17 cellular contexts compared by ENCODE assay signal in genomic region chr9:94906181-94906580, GRCh38.
DNase-seq lines count a peak whose midpoint lies in the region; ATAC-seq and TF ChIP-seq lines count a peak whose summit lies in the region.
"Had no signal": no experiment of that assay in that cellular context is flagged by ENCODE, and none has a peak within 500 bp of the region (broad histone marks: within the 10 kb centered on the region; RNA-seq: fewer than 3 reads in every experiment).

No MANE protein-coding gene starts in this region.

- H3K4me3 ChIP-seq in GM23248 (no peak overlapping the region), adrenal gland (no peak overlapping the region), trophoblast cell (ENCODE audit: low read depth, low read length) (no peak overlapping the region), tibial artery (no peak overlapping the region)

- no peak for TF ChIP-seq POLR2A in adrenal gland (IDR thresholded peaks at IDR 0.05)

- H2BK120ac ChIP-seq in trophoblast cell (ENCODE audit: insufficient read depth, low read length, poor library complexity), result peak overlapping the region; percentile 18

- no peak overlapping the region for H2BK12ac ChIP-seq in trophoblast cell (ENCODE audit: low read length)

- peaks cover 42% of the 10 kb centered on the region for H3F3A ChIP-seq in GM23248 (ENCODE audit: insufficient read depth)

- no peak overlapping the region for H3K14ac ChIP-seq in trophoblast cell (ENCODE audit: low read length)

- H3K27me3 ChIP-seq in GM23248 (replicated peaks; ENCODE audit: insufficient read depth) (no peaks in the 10 kb centered on the region), adrenal gland (no peaks in the 10 kb centered on the region), trophoblast cell (ENCODE audit: insufficient read depth, low read length) (no peaks in the 10 kb centered on the region), tibial artery (no peaks in the 10 kb centered on the region)
- H3K27me3 ChIP-seq: BE2C had no signal

- no peaks in the 10 kb centered on the region for H4K20me1 ChIP-seq in GM23248 (ENCODE audit: insufficient read depth)

- DNase-seq in GM23248 (no peak), adrenal gland (peak in 5 of 7 donors; percentile 20 to 60 (median 47)), ecto neural progenitor cell (ENCODE audit: low spot score) (peak; percentile 14), trophoblast cell (no peak), tibial artery (no peak), SHP77 (lab: John Stamatoyannopoulos, UW) (no peak), NCI-H187 (lab: John Stamatoyannopoulos, UW) (no peak)
- DNase-seq: CD4-positive, alpha-beta memory T cell; DMS79 treated with DMSO at 0.1 percent for 48 hours; EL; GOT3; HCEC 1CT; HFFc6 had no signal

- no peak for TF ChIP-seq CTCF in adrenal gland (IDR thresholded peaks at IDR 0.05)
- no peak for TF ChIP-seq CTCF in tibial artery (IDR thresholded peaks at IDR 0.05)

- no peaks in the 10 kb centered on the region for H3K36me3 ChIP-seq in GM23248 (ENCODE audit: low read depth)
- no peaks in the 10 kb centered on the region for H3K36me3 ChIP-seq in adrenal gland (replicated peaks in 1 of 2)
- H3K36me3 ChIP-seq in trophoblast cell (ENCODE audit: control insufficient read depth in 1 of 2, insufficient read depth in 2 of 2, low read length in 2 of 2), result no peaks in the 10 kb centered on the region
- no peaks in the 10 kb centered on the region for H3K36me3 ChIP-seq in tibial artery
- H3K36me3 ChIP-seq: BE2C had no signal

- no peak overlapping the region for H3K4me2 ChIP-seq in GM23248 (ENCODE audit: unreplicated experiment)
- no peak overlapping the region for H3K4me2 ChIP-seq in trophoblast cell (ENCODE audit: low read length)

- H2AFZ ChIP-seq in GM23248 (no peak overlapping the region), trophoblast cell (ENCODE audit: insufficient read depth, low read length, poor library complexity) (no peak overlapping the region)

- H3K79me2 ChIP-seq in GM23248 (ENCODE audit: insufficient read depth) (peaks cover 41% of the 10 kb centered on the region), trophoblast cell (ENCODE audit: control insufficient read depth, insufficient read depth, low read length, poor library complexity) (no peaks in the 10 kb centered on the region)

- H3K4ac ChIP-seq in trophoblast cell (ENCODE audit: low read depth, low read length), result no peak overlapping the region

- no peaks in the 10 kb centered on the region for H3K9me2 ChIP-seq in GM23248 (ENCODE audit: insufficient read depth)

- H3K4me1 ChIP-seq in GM23248 (ENCODE audit: insufficient read depth) (peaks cover 45% of the 10 kb centered on the region), adrenal gland (replicated peaks in 1 of 2) (peaks cover 7 to 31% of the 10 kb centered on the region in 2 donors), trophoblast cell (ENCODE audit: control insufficient read depth in 1 of 2, insufficient read depth in 2 of 2, low read length in 2 of 2) (peaks cover 11 to 25% of the 10 kb centered on the region in 2 experiments), tibial artery (peaks cover 0 to 61% (median 34%) of the 10 kb centered on the region in 4 donors)

- 84 to 86% methylated on average over 6 of the region's 6 CpGs for WGBS in GM23248 (ENCODE audit: low coverage in 1 of 2, low lambda C conversion rate in 2 of 2, missing lambda C conversion rate in 2 of 2), 2 experiments
- WGBS in adrenal gland, 4 donors, result 57 to 71% (median 64%) methylated on average over 6 of the region's 6 CpGs
- no CpG with 5 or more reads among the region's 6 CpGs for WGBS in trophoblast cell (ENCODE audit: extremely low coverage, insufficient coverage, insufficient read length)

- H3K79me1 ChIP-seq in trophoblast cell (ENCODE audit: low read length), result peaks cover 8% of the 10 kb centered on the region

- in situ Hi-C loops in GM23248 (cut with MboI), result no loop called here

- no peak overlapping the region for H4K12ac ChIP-seq in trophoblast cell (ENCODE audit: low read depth, low read length)

- H3K9me3 ChIP-seq in GM23248 (ENCODE audit: low read depth) (no peaks in the 10 kb centered on the region), adrenal gland (replicated peaks in 1 of 3) (no peaks in the 10 kb centered on the region), trophoblast cell (ENCODE audit: insufficient read depth, low read depth, low read length) (no peaks in the 10 kb centered on the region), tibial artery (no peaks in the 10 kb centered on the region)
- H3K9me3 ChIP-seq: BE2C had no signal

- no peak overlapping the region for H3K23ac ChIP-seq in trophoblast cell (ENCODE audit: low read length)

- no peak overlapping the region for H2BK5ac ChIP-seq in trophoblast cell (ENCODE audit: low read depth, low read length, poor library complexity)

- H4K8ac ChIP-seq in trophoblast cell (ENCODE audit: low read depth, low read length), result no peak overlapping the region

- no peak for ATAC-seq in HG03439 (IDR thresholded peaks at IDR 0.05; ENCODE audit: unreplicated experiment)

- H3K18ac ChIP-seq in trophoblast cell (ENCODE audit: low read length), result no peak overlapping the region

- H3K27ac ChIP-seq in GM23248 (peak overlapping the region; percentile 79; the same call in 1 of the 2 replicates), adrenal gland (no peak overlapping the region), trophoblast cell (ENCODE audit: low read depth, low read length) (no peak overlapping the region), tibial artery (no peak overlapping the region)
- H3K27ac ChIP-seq: C4-2B, HL-60 had no signal

- no peak overlapping the region for H2AK5ac ChIP-seq in trophoblast cell (ENCODE audit: low read length)

- no peak overlapping the region for H4K91ac ChIP-seq in trophoblast cell (ENCODE audit: low read depth, low read length)

- intact Hi-C loops in adrenal gland (cut with DNase I), result loop anchor here in 1 of 2 donors (5.0 kb wide), 1 partner anchor 49 kb away; no protein-coding TSS in a partner anchor
- intact Hi-C loops in tibial artery (cut with DNase I; ENCODE audit: low total_unique reads), result no loop called here

- H3K9ac ChIP-seq in GM23248 (no peak overlapping the region), trophoblast cell (ENCODE audit: low read length) (no peak overlapping the region)

Comparison
In these comparisons a context has a peak if more than half of its experiments do, and no peak if none do; other contexts are left out.
1. DNase-seq: peak in adrenal gland (5 of 7) and ecto neural progenitor cell (single experiment); none in GM23248 (single experiment), trophoblast cell (0 of 2), tibial artery (0 of 2), SHP77 (0 of 2) and NCI-H187 (0 of 2).